In the genomic region with DNA sequence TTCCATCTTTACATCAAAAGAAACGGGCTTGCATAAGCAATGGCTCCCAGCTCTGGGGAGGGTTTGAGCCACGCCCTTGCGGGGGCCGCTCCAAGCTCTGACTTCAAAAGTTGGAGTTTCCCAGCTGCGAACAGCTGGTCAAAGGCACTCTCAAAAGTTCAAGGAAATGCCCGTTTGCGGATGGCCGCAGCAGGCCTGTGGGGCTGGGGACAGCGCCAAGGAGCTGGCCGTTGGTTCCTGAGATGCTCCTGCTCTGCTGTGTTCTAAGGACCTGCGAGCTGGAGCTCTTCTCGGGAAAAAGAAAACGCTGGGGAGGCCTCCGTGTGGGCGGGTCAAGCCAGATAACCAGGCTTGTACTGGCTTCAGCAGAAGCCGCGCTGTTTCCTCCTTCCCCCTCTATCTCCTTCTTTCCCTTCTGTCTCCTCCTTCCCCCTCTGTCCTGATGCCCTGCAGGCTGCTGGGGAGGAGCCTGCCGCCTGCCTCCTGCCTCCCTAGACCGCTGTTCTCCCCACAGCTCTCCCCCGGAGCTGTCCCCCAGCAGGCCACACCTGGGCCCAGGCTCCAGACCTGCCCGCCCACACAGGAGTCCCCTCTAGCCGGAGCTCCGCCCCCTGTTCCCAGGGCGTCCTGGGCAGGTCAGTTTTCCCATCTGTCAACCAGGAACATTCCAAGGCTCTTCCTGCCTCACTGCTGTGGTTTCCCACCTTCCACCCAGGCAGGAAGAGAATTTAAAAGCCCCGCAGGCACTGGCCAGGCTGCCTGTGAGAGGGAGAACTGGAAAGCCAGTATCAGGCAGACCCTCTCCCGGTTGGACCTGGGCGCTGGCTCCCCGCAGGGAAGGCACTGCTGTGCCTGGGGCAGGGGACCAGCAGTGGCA, we compare ENCODE assay signal across 8 cellular contexts. TPM values are rescaled to one million over a fixed set of nuclear protein-coding genes. Genes with fewer than 3 reads are reported as not detected.
A peak's percentile ranks its signal among the peaks of the same experiment; 100 is the strongest.
DNase-seq lines count a peak whose midpoint lies in the region; ATAC-seq and TF ChIP-seq lines count a peak whose summit lies in the region.

No MANE protein-coding gene starts in this region.

- H3K27me3 ChIP-seq in A673 (replicated peaks; ENCODE audit: insufficient read depth, low read depth, low read length, poor library complexity): no peaks in the 10 kb centered on the region
- no peaks in the 10 kb centered on the region for H3K27me3 ChIP-seq in gastroesophageal sphincter
- H3K27me3 ChIP-seq in psoas muscle (ENCODE audit: insufficient read depth in 3 of 3, low read length in 2 of 3): peaks cover 0 to 2% (median 0%) of the 10 kb centered on the region in 3 donors

- TF ChIP-seq EP300 in gastroesophageal sphincter (IDR thresholded peaks at IDR 0.05): no peak

- BruUV-seq in A673 (replicated peaks; lab: Mats Ljungman, UMichigan): no TSS peak

- H3K36me3 ChIP-seq in A673 (ENCODE audit: insufficient read depth, low read length, poor library complexity, severe bottlenecking) (no peaks in the 10 kb centered on the region), gastroesophageal sphincter (peaks cover 0 to 39% of the 10 kb centered on the region in 2 donors), psoas muscle (ENCODE audit: insufficient read depth in 1 of 2, low read depth in 1 of 2) (peaks cover 0 to 27% of the 10 kb centered on the region in 2 donors)

- no peak for TF ChIP-seq POLR2A in gastroesophageal sphincter (IDR thresholded peaks at IDR 0.05)

- ATAC-seq in HG02588 (IDR thresholded peaks at IDR 0.05; ENCODE audit: unreplicated experiment): peak; percentile 40
- peak; percentile 52 for ATAC-seq in gastroesophageal sphincter
- peak in 1 of 4 donors; percentile 27 for ATAC-seq in psoas muscle
- ATAC-seq in GM21447 (IDR thresholded peaks at IDR 0.05; ENCODE audit: unreplicated experiment): no peak

- 0 to 19% methylated on average over 12 to 15 of the region's 28 CpGs for WGBS in gastroesophageal sphincter (ENCODE audit: low coverage in 1 of 2), 2 donors
- WGBS in psoas muscle, 3 donors: 29 to 40% (median 34%) methylated on average over 27 to 28 of the region's 28 CpGs

- H3K4me1 ChIP-seq in A673 (ENCODE audit: insufficient read depth, low read length, poor library complexity, severe bottlenecking) (no peaks in the 10 kb centered on the region), gastroesophageal sphincter (peaks cover 0 to 66% (median 21%) of the 10 kb centered on the region in 3 donors), psoas muscle (peaks cover 22% of the 10 kb centered on the region)

- POLR2A ChIA-PET in A673 (lab: Charles Lee; ENCODE audit: low non-redundant PET): interaction anchor here (0.6 kb wide), 1 partner anchor 288 kb away, joined by 3 read pairs; no protein-coding TSS in a partner anchor

- TF ChIP-seq CTCF in A673 (conservative IDR thresholded peaks at IDR 0.05; ENCODE audit: low read depth, low read length) (no peak), WI38 (IDR thresholded peaks at IDR 0.05; ENCODE audit: low read depth, low read length) (no peak), gastroesophageal sphincter (IDR thresholded peaks at IDR 0.05) (no peak), psoas muscle (IDR thresholded peaks at IDR 0.05) (no peak)

- H3K9me3 ChIP-seq in A673 (ENCODE audit: low read depth, low read length, poor library complexity, severe bottlenecking): no peaks in the 10 kb centered on the region
- H3K9me3 ChIP-seq in gastroesophageal sphincter: no peaks in the 10 kb centered on the region
- no peaks in the 10 kb centered on the region for H3K9me3 ChIP-seq in psoas muscle

- H3K4me3 ChIP-seq in A673 (ENCODE audit: low read depth, low read length, poor library complexity, severe bottlenecking): peak overlapping the region; percentile 2
- peak overlapping the region; percentile 13 for H3K4me3 ChIP-seq in WI38 (ENCODE audit: low read depth, low read length)
- H3K4me3 ChIP-seq in gastroesophageal sphincter: peak overlapping the region in 1 of 2 donors; percentile 9
- peak overlapping the region; percentile 2 for H3K4me3 ChIP-seq in psoas muscle

- intact Hi-C loops in A673 (cut with micrococcal nuclease; ENCODE audit: unreplicated experiment) (no loop called here), psoas muscle (cut with DNase I) (no loop called here)

- H3K27ac ChIP-seq in A673 (ENCODE audit: low read depth, low read length, poor library complexity, severe bottlenecking): no peak overlapping the region
- H3K27ac ChIP-seq in gastroesophageal sphincter: peak overlapping the region in 3 of 4 donors; percentile 58 to 76 (median 63)
- no peak overlapping the region for H3K27ac ChIP-seq in psoas muscle

- CTCF ChIA-PET in A673 (lab: Charles Lee): no interaction called here

- no peak for DNase-seq in A673 (ENCODE audit: low spot score)
- DNase-seq in psoas muscle: peak; percentile 58 to 68
- DNase-seq in amygdala (lab: John Stamatoyannopoulos, UW): no peak
- no peak for DNase-seq in NCI-H1417 treated with DMSO at 0.1 percent for 48 hours (lab: John Stamatoyannopoulos, UW)

RNA-seq across cellular contexts. Expression of a gene that starts 14.1 kb away (rescaled TPM):
- total RNA-seq in A673 (2021) (2.8 and 3.0 TPM in 2 replicates), gastroesophageal sphincter (10 to 100 TPM; 20.1 to 57.2 (median 33.6) TPM), psoas muscle (10 to 100 TPM; 10.6 to 27.0 (median 17.3) TPM)
- 10 to 100 TPM in 1 of 3 donors, 1 to 10 TPM in 2; 7.0 to 11.8 (median 9.6) TPM for polyA plus RNA-seq in psoas muscle

RNA-seq across cellular contexts. Expression of a gene that starts 22.7 kb away (rescaled TPM):
- total RNA-seq in A673 (2021): not detected in 2 replicates
- 10 to 100 TPM in 3 of 4 donors, 1 to 10 TPM in 1; 8.6 to 50.7 (median 32.6) TPM for total RNA-seq in gastroesophageal sphincter
- total RNA-seq in psoas muscle: under 1 TPM; 0.13 to 0.58 (median 0.16) TPM
- polyA plus RNA-seq in psoas muscle: under 1 TPM; 0.06 to 0.10 (median 0.07) TPM

Comparison
In these comparisons a context has a peak if more than half of its experiments do, and no peak if none do; other contexts are left out.
1. DNase-seq: peak in psoas muscle (2 of 2); none in A673 (single experiment), amygdala (0 of 56) and NCI-H1417 treated with DMSO at 0.1 percent for 48 hours (single experiment).
2. H3K27ac ChIP-seq: peak in gastroesophageal sphincter (3 of 4); none in A673 (single experiment) and psoas muscle (single experiment).